In genomic region chr14:102095231-102095870, GRCh38 we compare ENCODE assay signal across 15 cellular contexts. TPM values are rescaled to one million over a fixed set of nuclear protein-coding genes. Genes with fewer than 3 reads are reported as not detected.
A peak's percentile ranks its signal among the peaks of the same experiment; 100 is the strongest.
DNase-seq lines count a peak whose midpoint lies in the region; ATAC-seq, FAIRE-seq and TF ChIP-seq lines count a peak whose summit lies in the region.
"Had no signal": no experiment of that assay in that cellular context is flagged by ENCODE, and none has a peak within 500 bp of the region (broad histone marks: within the 10 kb centered on the region; RNA-seq: fewer than 3 reads in every experiment).

No MANE protein-coding gene starts in this region.

- TF ChIP-seq CTCF in A549 (IDR thresholded peaks at IDR 0.05) (no peak), GM13976 (IDR thresholded peaks at IDR 0.05; ENCODE audit: borderline replicate concordance, control extremely low read depth, extremely low read depth, insufficient read depth, missing control alignments) (no peak)

- H2BK5ac ChIP-seq in mesenchymal stem cell (ENCODE audit: low read depth, low read length, poor library complexity, severe bottlenecking), result no peak overlapping the region

- H3K27me3 ChIP-seq in mesenchymal stem cell (ENCODE audit: control insufficient read depth in 1 of 2, insufficient read depth in 1 of 2, low read length in 2 of 2), result no peaks in the 10 kb centered on the region
- H3K27me3 ChIP-seq: adrenal gland, BLaER1, heart right ventricle had no signal

- H3K9ac ChIP-seq in mesenchymal stem cell (ENCODE audit: low read length), result no peak overlapping the region
- H3K9ac ChIP-seq: BLaER1 had no signal

- no peak overlapping the region for H3K18ac ChIP-seq in mesenchymal stem cell (ENCODE audit: low read depth in 1 of 2, low read length in 2 of 2)

- POLR2A ChIA-PET in A549 (lab: Yijun Ruan, JAX), result interaction anchor here (0.6 kb wide), 1 partner anchor 8 kb away, joined by 4 read pairs; no protein-coding TSS in a partner anchor

- H3K4ac ChIP-seq in mesenchymal stem cell (ENCODE audit: low read depth in 1 of 2, low read length in 2 of 2), result no peak overlapping the region

- no peak for FAIRE-seq in A549 (lab: Jason Lieb, UNC)
- FAIRE-seq: endometrium had no signal

- H3K4me1 ChIP-seq in A549 (peaks cover 18% of the 10 kb centered on the region), mesenchymal stem cell (ENCODE audit: control insufficient read depth, insufficient read depth, low read depth, low read length) (peaks cover 20% of the 10 kb centered on the region)
- H3K4me1 ChIP-seq: adrenal gland had no signal

- no peaks in the 10 kb centered on the region for H3K79me1 ChIP-seq in mesenchymal stem cell (replicated peaks; ENCODE audit: low read length, poor library complexity, severe bottlenecking)

- CTCF ChIA-PET in A549 (lab: Yijun Ruan, JAX), result interaction anchor here (0.9 to 3.6 kb wide), 23 partner anchors 11 to 388 kb away, joined by 3 to 42 read pairs (median 9); no protein-coding TSS in a partner anchor

- no peak overlapping the region for H3K27ac Mint-ChIP-seq in activated T-helper 1 cell treated with anti-CD3 and anti-CD28 coated beads, Interleukin-12 subunit alpha, Interleukin-12 subunit beta, Interleukin-2, Interleukin-4 antibody, amounts not matched to agents 30 ng/mL and 10 ng/mL and 1 ng/mL, durations not matched to agents 14 hours and 24 hours and 36 hours

- H3K23ac ChIP-seq in mesenchymal stem cell (ENCODE audit: low read length in 2 of 2), result no peak overlapping the region

- H2BK120ac ChIP-seq in mesenchymal stem cell (ENCODE audit: low read depth, low read length), result no peak overlapping the region

- H3K36me3 ChIP-seq in mesenchymal stem cell (ENCODE audit: control insufficient read depth in 1 of 2, insufficient read depth in 2 of 2, low read depth in 1 of 2, low read length in 2 of 2), result no peaks in the 10 kb centered on the region
- H3K36me3 ChIP-seq: adrenal gland, BLaER1, heart right ventricle had no signal

- ATAC-seq in A549, result no peak

- in situ Hi-C loops in GM13976 (cut with MboI; ENCODE audit: low sequenced_read_pairs, unreplicated experiment), result no loop called here

- DNase-seq in A549 (ENCODE audit: low read depth in 1 of 2, low spot score in 1 of 2) (no peak), GM13976 (ENCODE audit: low spot score) (peak; percentile 49), mesenchymal stem cell (peak; percentile 28), NCI-H2171 (lab: John Stamatoyannopoulos, UW) (no peak), NCI-H510A treated with DMSO at 0.1 percent for 48 hours (lab: John Stamatoyannopoulos, UW) (no peak), A172 (ENCODE audit: low spot score) (no peak), T-helper 1 cell (no peak)
- DNase-seq in activated T-helper 1 cell treated with anti-CD3 and anti-CD28 coated beads, Interleukin-12 subunit alpha, Interleukin-12 subunit beta, Interleukin-2, Interleukin-4 antibody, amounts not matched to agents 30 ng/mL and 10 ng/mL and 1 ng/mL, durations not matched to agents 14 hours and 24 hours and 36 hours (ENCODE audit: low spot score), result no peak
- DNase-seq: activated CD4-positive, alpha-beta T cell treated with anti-CD3 and anti-CD28 coated beads for 1 hour; adrenal gland; heart right ventricle; NCI-H1048; stimulated activated naive CD4-positive, alpha-beta T cell had no signal

- H3K27ac ChIP-seq in A549 (peak overlapping the region in 1 of 2 experiments; percentile 32; a peak in 2 of 6 replicates), mesenchymal stem cell (ENCODE audit: low read length, poor library complexity, severe bottlenecking) (no peak overlapping the region)
- H3K27ac ChIP-seq: adrenal gland, BLaER1, heart right ventricle had no signal

- no peaks in the 10 kb centered on the region for H3K27me3 Mint-ChIP-seq in activated T-helper 1 cell treated with anti-CD3 and anti-CD28 coated beads, Interleukin-12 subunit alpha, Interleukin-12 subunit beta, Interleukin-2, Interleukin-4 antibody, amounts not matched to agents 30 ng/mL and 10 ng/mL and 1 ng/mL, durations not matched to agents 14 hours and 24 hours and 36 hours (ENCODE audit: insufficient read depth)

- no peak overlapping the region for H4K91ac ChIP-seq in mesenchymal stem cell (ENCODE audit: low read length)

- WGBS in A549 (ENCODE audit: missing lambda C conversion rate), result 59% methylated on average over 6 of the region's 6 CpGs
- WGBS in mesenchymal stem cell, result 38% methylated on average over 5 of the region's 6 CpGs

- peaks cover 24% of the 10 kb centered on the region for H3K4me1 Mint-ChIP-seq in activated T-helper 1 cell treated with anti-CD3 and anti-CD28 coated beads, Interleukin-12 subunit alpha, Interleukin-12 subunit beta, Interleukin-2, Interleukin-4 antibody, amounts not matched to agents 30 ng/mL and 10 ng/mL and 1 ng/mL, durations not matched to agents 14 hours and 24 hours and 36 hours (ENCODE audit: low read depth)

- intact Hi-C loops in activated T-helper 1 cell treated with anti-CD3 and anti-CD28 coated beads, Interleukin-12 subunit alpha, Interleukin-12 subunit beta, Interleukin-2, Interleukin-4 antibody, amounts not matched to agents 30 ng/mL and 10 ng/mL and 1 ng/mL, durations not matched to agents 14 hours and 24 hours and 36 hours (cut with micrococcal nuclease), result loop anchor here (1.0 kb wide), 1 partner anchor 8 kb away; the partner anchor contains the start of gene HSP90AA1

- H4K8ac ChIP-seq in mesenchymal stem cell (ENCODE audit: low read length), result no peak overlapping the region

- no peak overlapping the region for H2AFZ ChIP-seq in mesenchymal stem cell (ENCODE audit: low read depth, low read length)

- TF ChIP-seq EP300 in A549 (IDR thresholded peaks at IDR 0.05), result no peak

- peaks cover 1% of the 10 kb centered on the region for H3K36me3 Mint-ChIP-seq in activated T-helper 1 cell treated with anti-CD3 and anti-CD28 coated beads, Interleukin-12 subunit alpha, Interleukin-12 subunit beta, Interleukin-2, Interleukin-4 antibody, amounts not matched to agents 30 ng/mL and 10 ng/mL and 1 ng/mL, durations not matched to agents 14 hours and 24 hours and 36 hours (ENCODE audit: low read depth)

- peak overlapping the region; percentile 13 for H3K4me3 Mint-ChIP-seq in activated T-helper 1 cell treated with anti-CD3 and anti-CD28 coated beads, Interleukin-12 subunit alpha, Interleukin-12 subunit beta, Interleukin-2, Interleukin-4 antibody, amounts not matched to agents 30 ng/mL and 10 ng/mL and 1 ng/mL, durations not matched to agents 14 hours and 24 hours and 36 hours

- H3K14ac ChIP-seq in mesenchymal stem cell (ENCODE audit: low read length in 2 of 2), result no peak overlapping the region

- H3K4me2 ChIP-seq in A549, result peak overlapping the region; percentile 31; the same call in 2 of the 3 replicates
- no peak overlapping the region for H3K4me2 ChIP-seq in mesenchymal stem cell (ENCODE audit: low read length, poor library complexity, severe bottlenecking)

- H3K4me3 ChIP-seq in A549, result no peak overlapping the region
- H3K4me3 ChIP-seq in mesenchymal stem cell (ENCODE audit: insufficient read depth in 1 of 2, low read depth in 1 of 2, low read length in 2 of 2), result no peak overlapping the region
- H3K4me3 ChIP-seq: adrenal gland, BLaER1, heart right ventricle had no signal

- no peak for TF ChIP-seq RAD21 in A549 (conservative IDR thresholded peaks at IDR 0.05 in 1 of 2, IDR thresholded peaks at IDR 0.05 in 1 of 2)

- H2AK5ac ChIP-seq in mesenchymal stem cell (ENCODE audit: low read length, severe bottlenecking), result no peak overlapping the region

- H3K9me3 Mint-ChIP-seq in activated T-helper 1 cell treated with anti-CD3 and anti-CD28 coated beads, Interleukin-12 subunit alpha, Interleukin-12 subunit beta, Interleukin-2, Interleukin-4 antibody, amounts not matched to agents 30 ng/mL and 10 ng/mL and 1 ng/mL, durations not matched to agents 14 hours and 24 hours and 36 hours, result no peaks in the 10 kb centered on the region

- TF ChIP-seq POLR2A in A549 (IDR thresholded peaks at IDR 0.05; ENCODE audit: low read length), result no peak

- no peak overlapping the region for H2BK12ac ChIP-seq in mesenchymal stem cell (ENCODE audit: low read length in 2 of 2)

- no peak overlapping the region for H2BK15ac ChIP-seq in mesenchymal stem cell (ENCODE audit: low read depth, poor library complexity, severe bottlenecking)

- H3K9me3 ChIP-seq in A549 (no peaks in the 10 kb centered on the region), mesenchymal stem cell (ENCODE audit: control insufficient read depth, low read length) (no peaks in the 10 kb centered on the region)
- H3K9me3 ChIP-seq: adrenal gland, BLaER1, heart right ventricle had no signal

TF ChIP-seq in A549, 52 proteins besides CTCF, POLR2A, EP300 and RAD21:
- no peak for TF ChIP-seq EHMT2 (IDR thresholded peaks at IDR 0.05; ENCODE audit: low read depth)
- peak; percentile 11; the same call in 1 of the 2 replicates for TF ChIP-seq FOSL2 (IDR thresholded peaks at IDR 0.05)
- TF ChIP-seq FOSL2 (CRISPR knock-in tag; IDR thresholded peaks at IDR 0.05), result no peak; the same call in 1 of the 2 replicates

RNA-seq across cellular contexts. Expression of gene HSP90AA1, which starts 8.5 kb away (rescaled TPM):
- 944 and 1,087 TPM in 2 replicates for polyA plus RNA-seq in A549 (2011; rRNA removed)
- 384 and 510 TPM in 2 replicates for polyA plus RNA-seq in A549 (2012; cell fraction: cytosol; rRNA removed)
- polyA plus RNA-seq in A549 (2012; cell fraction: nucleus; rRNA removed), result 279 and 366 TPM in 2 replicates
- 1,680 to 2,326 TPM (median 1,864 TPM) in 3 replicates for polyA plus RNA-seq in A549 (2017; fragmentation: RNase III; extraction: RNeasy Plus Mini Kit Qiagen cat#74134 plus additional on column Dnase treatment)
- polyA minus RNA-seq in A549 (2011; rRNA and poly(A)+ RNA removed), result 429 and 465 TPM in 2 replicates
- total RNA-seq in activated T-helper 1 cell treated with anti-CD3 and anti-CD28 coated beads, Interleukin-12 subunit alpha, Interleukin-12 subunit beta, Interleukin-2, Interleukin-4 antibody, amounts not matched to agents 30 ng/mL and 10 ng/mL and 1 ng/mL, durations not matched to agents 14 hours and 24 hours and 36 hours, result 993 and 995 TPM in 2 replicates
- polyA plus RNA-seq in mesenchymal stem cell (2013, experiment 1 of 2), result 430 TPM
- polyA plus RNA-seq in mesenchymal stem cell (2013, experiment 2 of 2), result 432 TPM
- 404 and 642 TPM in 2 replicates for total RNA-seq in A172 (2014; rRNA removed; shearing (Covaris generic))

RNA-seq across cellular contexts. Expression of gene WDR20, which starts 44.3 kb away (rescaled TPM):
- polyA plus RNA-seq in A549 (2011; rRNA removed), result 17.6 and 20.6 TPM in 2 replicates
- polyA plus RNA-seq in A549 (2012; cell fraction: cytosol; rRNA removed), result 13.3 and 15.1 TPM in 2 replicates
- polyA plus RNA-seq in A549 (2012; cell fraction: nucleus; rRNA removed), result 14.8 and 18.4 TPM in 2 replicates
- polyA plus RNA-seq in A549 (2017; fragmentation: RNase III; extraction: RNeasy Plus Mini Kit Qiagen cat#74134 plus additional on column Dnase treatment), result 19.5 to 21.6 TPM (median 20.4 TPM) in 3 replicates
- polyA minus RNA-seq in A549 (2011; rRNA and poly(A)+ RNA removed), result 29.8 and 33.4 TPM in 2 replicates
- 33.9 and 34.2 TPM in 2 replicates for total RNA-seq in activated T-helper 1 cell treated with anti-CD3 and anti-CD28 coated beads, Interleukin-12 subunit alpha, Interleukin-12 subunit beta, Interleukin-2, Interleukin-4 antibody, amounts not matched to agents 30 ng/mL and 10 ng/mL and 1 ng/mL, durations not matched to agents 14 hours and 24 hours and 36 hours
- 12.6 TPM for polyA plus RNA-seq in mesenchymal stem cell (2013, experiment 1 of 2)
- polyA plus RNA-seq in mesenchymal stem cell (2013, experiment 2 of 2), result 12.4 TPM
- total RNA-seq in A172 (2014; rRNA removed; shearing (Covaris generic)), result 10.9 and 14.8 TPM in 2 replicates

Comparison
In these comparisons a context has a peak if more than half of its experiments do, and no peak if none do; other contexts are left out.
1. DNase-seq: peak in GM13976 (single experiment) and mesenchymal stem cell (single experiment); none in A549 (0 of 2), activated T-helper 1 cell treated with anti-CD3 and anti-CD28 coated beads, Interleukin-12 subunit alpha, Interleukin-12 subunit beta, Interleukin-2, Interleukin-4 antibody, amounts not matched to agents 30 ng/mL and 10 ng/mL and 1 ng/mL, durations not matched to agents 14 hours and 24 hours and 36 hours (single experiment), NCI-H2171 (single experiment), NCI-H510A treated with DMSO at 0.1 percent for 48 hours (single experiment), A172 (single experiment) and T-helper 1 cell (0 of 5).